ENCODE assay signal across 8 cellular contexts in the genomic region with DNA sequence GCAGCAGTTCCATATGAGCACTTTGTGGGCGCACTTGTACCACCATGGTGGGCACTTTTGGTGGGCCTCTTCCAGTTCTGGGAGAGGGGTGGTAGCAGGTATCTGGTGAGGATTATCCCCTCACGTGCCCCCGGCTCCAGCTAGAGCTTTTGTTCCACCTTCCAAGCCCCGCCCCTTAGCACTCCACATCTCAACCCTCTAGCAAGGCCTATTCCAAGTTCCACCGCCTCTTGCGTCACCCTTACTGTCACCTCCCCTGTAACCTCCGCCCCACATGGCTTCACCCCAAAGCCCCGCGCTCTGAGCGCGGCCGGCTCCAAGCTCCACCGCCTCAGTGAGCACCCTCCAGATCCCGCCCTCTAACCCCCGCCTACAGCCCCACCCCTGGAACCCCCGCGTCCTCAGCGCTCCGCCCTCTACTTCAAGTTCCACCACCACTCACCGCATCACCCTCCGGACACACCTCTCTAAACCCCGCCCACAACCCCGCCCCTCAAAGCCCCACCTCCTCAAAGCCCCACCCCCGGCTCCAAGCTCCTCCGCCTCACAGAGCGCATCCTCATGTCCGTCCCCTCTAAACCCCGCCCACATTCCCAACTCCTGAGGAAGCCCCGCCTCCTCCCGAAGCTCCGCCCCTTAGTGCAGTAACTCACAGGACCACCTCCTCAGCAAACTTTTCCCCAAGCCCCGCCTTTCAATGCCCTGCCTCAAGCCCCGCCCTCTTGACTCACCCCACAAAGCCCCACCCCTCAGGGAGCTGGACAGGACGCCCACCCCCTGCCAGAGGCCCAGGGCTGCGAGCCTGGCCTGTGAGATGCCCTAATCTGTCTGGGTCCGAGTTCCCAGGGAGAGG. TPM values are rescaled to one million over a fixed set of nuclear protein-coding genes. Genes with fewer than 3 reads are reported as not detected.
DNase-seq lines count a peak whose midpoint lies in the region; ATAC-seq, FAIRE-seq and TF ChIP-seq lines count a peak whose summit lies in the region.

No MANE protein-coding gene starts in this region.

- DNase-seq in NCI-H82 (lab: John Stamatoyannopoulos, UW) (peak; percentile 58), NCI-H82 treated with DMSO at 0.1 percent for 48 hours (lab: John Stamatoyannopoulos, UW; ENCODE audit: unreplicated experiment) (no peak), K562 (ENCODE audit: extremely low read depth in 1 of 4, low spot score in 3 of 4) (peak; percentile 95 to 98 (median 98))
- peak; percentile 38 for DNase-seq in stimulated activated CD4-positive, alpha-beta T cell treated with anti-CD3 and anti-CD28 coated beads, Interleukin-4, amount 100 ng/mL, for 1 hour

- no TSS peak for BruUV-seq in K562 (replicated peaks; lab: Mats Ljungman, UMichigan)

- TF ChIP-seq CTCF in K562 (IDR thresholded peaks at IDR 0.05 in 2 of 3, conservative IDR thresholded peaks at IDR 0.05 in 1 of 3; ENCODE audit: insufficient read depth in 2 of 3, low read depth in 1 of 3, low read length in 3 of 3) = no peak

- TF ChIP-seq RAD21 in K562 (CRISPR knock-in tag; conservative IDR thresholded peaks at IDR 0.05 in 1 of 2, IDR thresholded peaks at IDR 0.05 in 1 of 2) = no peak

- no peak for TF ChIP-seq EP300 in K562 (IDR thresholded peaks at IDR 0.05; ENCODE audit: low read length)

- intact Hi-C loops in K562 (cut with micrococcal nuclease) = no loop called here

- no peaks in the 10 kb centered on the region for H3K36me3 ChIP-seq in K562 (ENCODE audit: control insufficient read depth, insufficient read depth, low read length)
- H3K36me3 ChIP-seq in iPS-15b (ENCODE audit: control insufficient read depth, insufficient read depth, low read length) = peaks cover 4% of the 10 kb centered on the region

- ATAC-seq in K562 (peak; percentile 98), GM19023 (IDR thresholded peaks at IDR 0.05; ENCODE audit: unreplicated experiment) (no peak), HG03460 (IDR thresholded peaks at IDR 0.05; ENCODE audit: unreplicated experiment) (no peak)

- POLR2A ChIA-PET in K562 (lab: Yijun Ruan, JAX) = interaction anchor here (0.8 to 1.2 kb wide), 4 partner anchors 10 to 36 kb away, joined by 3 to 4 read pairs (median 4); no protein-coding TSS in a partner anchor

- in situ Hi-C loops in K562 (cut with MboI) = no loop called here

- WGBS in K562 (ENCODE audit: insufficient coverage, low coverage, missing lambda C conversion rate) = 5% methylated on average over 23 of the region's 36 CpGs

- peak overlapping the region; percentile 86 for H2AFZ ChIP-seq in K562 (ENCODE audit: low read depth, low read length)

- H3K9me1 ChIP-seq in K562 (ENCODE audit: control insufficient read depth, insufficient read depth, low read length) = peaks cover 2% of the 10 kb centered on the region

- no peaks in the 10 kb centered on the region for H4K20me1 ChIP-seq in K562 (replicated peaks; ENCODE audit: control insufficient read depth, insufficient read depth, low read length)

- H3K79me2 ChIP-seq in K562 (ENCODE audit: control insufficient read depth, insufficient read depth, low read length) = no peaks in the 10 kb centered on the region

- H3K4me2 ChIP-seq in K562 (ENCODE audit: insufficient read depth, low read length) = peak overlapping the region; percentile 89

- peaks cover 0 to 7% of the 10 kb centered on the region in 2 experiments; a peak in 1 of 5 replicates for H3K27me3 ChIP-seq in K562 (ENCODE audit: control insufficient read depth in 2 of 2, insufficient read depth in 2 of 2, low read length in 2 of 2)
- peaks cover 3% of the 10 kb centered on the region for H3K27me3 ChIP-seq in iPS-15b (ENCODE audit: control insufficient read depth, insufficient read depth, low read length)

- H3K9me3 ChIP-seq in K562 (replicated peaks; ENCODE audit: control insufficient read depth, insufficient read depth, low read depth, low read length) (no peaks in the 10 kb centered on the region), iPS-15b (ENCODE audit: control insufficient read depth, insufficient read depth, low read length) (no peaks in the 10 kb centered on the region)

- H3K27ac ChIP-seq in K562 (ENCODE audit: extremely low read depth, low read depth, low read length) = peak overlapping the region; percentile 43; the same call in 2 of the 3 replicates

- H3K9ac ChIP-seq in K562 (ENCODE audit: insufficient read depth in 1 of 2, low read depth in 2 of 2, low read length in 2 of 2) (peak overlapping the region; percentile 55 to 68), iPS-15b (ENCODE audit: low read depth, low read length) (no peak overlapping the region)

- TF ChIP-seq POLR2A in Raji (IDR thresholded peaks at IDR 0.05; ENCODE audit: insufficient read depth, low read depth, low read length) = peak; percentile 49; the same call in 1 of the 2 replicates
- no peak for TF ChIP-seq POLR2A in K562 (conservative IDR thresholded peaks at IDR 0.05)

- CTCF ChIA-PET in K562 (lab: Yijun Ruan, JAX; ENCODE audit: low intra/inter-chr PET ratio) = interaction anchor here (0.7 kb wide), 1 partner anchor 27 kb away, joined by 3 read pairs; no protein-coding TSS in a partner anchor

- FAIRE-seq in K562 (lab: Jason Lieb, UNC) = peak; percentile 99

- H3K4me3 ChIP-seq in K562 (peak overlapping the region; percentile 23), iPS-15b (ENCODE audit: low read depth, low read length) (peak overlapping the region; percentile 78)

- H3K4me1 ChIP-seq in K562 (replicated peaks in 1 of 2; ENCODE audit: control insufficient read depth in 2 of 2, insufficient read depth in 2 of 2, low read length in 2 of 2) = peaks cover 15 to 26% of the 10 kb centered on the region in 2 experiments
- H3K4me1 ChIP-seq in iPS-15b (ENCODE audit: control insufficient read depth, insufficient read depth, low read length) = peaks cover 6% of the 10 kb centered on the region

RNA-seq across cellular contexts. Expression of a gene that starts 11.1 kb away (rescaled TPM):
- 2.2 and 9.7 TPM in 2 replicates for total RNA-seq in K562 (2011; cell fraction: chromatin; rRNA removed; ENCODE audit: low replicate concordance)
- total RNA-seq in K562 (2011; cell fraction: nucleolus; rRNA removed) = 4.7 and 5.7 TPM in 2 replicates
- total RNA-seq in K562 (2011; cell fraction: nucleoplasm; rRNA removed) = 2.8 and 3.1 TPM in 2 replicates
- total RNA-seq in K562 (2014; rRNA removed) (1.6 and 1.8 TPM in 2 replicates), K562 (2014; rRNA removed; fragmentation: Illumina TruSeq; extraction: Trizol) (0.73 and 1.4 TPM in 2 replicates), K562 (2015; rRNA removed; fragmentation: Illumina TruSeq; extraction: Trizol) (0.08 and 0.29 TPM in 2 replicates), K562 (2021) (1.1 and 1.4 TPM in 2 replicates)
- polyA plus RNA-seq in K562 (2011; rRNA removed) (0.50 and 0.60 TPM in 2 replicates), K562 (2014; fragmentation: Illumina TruSeq; extraction: Trizol) (1.9 and 4.6 TPM in 2 replicates), K562 (2014; fragmentation: Nextera tagmentation; extraction: Ambion mirVana) (1 to 10 TPM; 1.7 to 2.6 TPM), K562 (2014; rRNA removed) (0.54 and 2.1 TPM in 2 replicates)
- 0.21 and 0.37 TPM in 2 replicates for polyA plus RNA-seq in K562 (2011; cell fraction: cytosol; rRNA removed)
- 0.91 and 1.9 TPM in 2 replicates for polyA plus RNA-seq in K562 (2011; cell fraction: nucleus; rRNA removed)
- polyA plus RNA-seq in K562 (2012) = 0.78 and 3.2 TPM in 2 replicates
- 1.5 and 2.6 TPM in 2 replicates for polyA minus RNA-seq in K562 (2011; rRNA and poly(A)+ RNA removed)
- polyA minus RNA-seq in K562 (2011; cell fraction: cytosol; rRNA and poly(A)+ RNA removed) = not detected in 2 replicates
- polyA minus RNA-seq in K562 (2011; cell fraction: nucleus; rRNA and poly(A)+ RNA removed) = 3.4 and 4.6 TPM in 2 replicates

RNA-seq across cellular contexts. Expression of a gene that starts 29.4 kb away (rescaled TPM):
- total RNA-seq in K562 (2011; cell fraction: chromatin; rRNA removed; ENCODE audit: low replicate concordance) = not detected in 2 replicates
- not detected in 2 replicates for total RNA-seq in K562 (2011; cell fraction: nucleolus; rRNA removed)
- 0.59 TPM in 1 of 2 replicates, not detected in the other for total RNA-seq in K562 (2011; cell fraction: nucleoplasm; rRNA removed)
- total RNA-seq in K562 (2014; rRNA removed) = not detected in 2 replicates
- 0.44 TPM in 1 of 2 replicates, not detected in the other for total RNA-seq in K562 (2014; rRNA removed; fragmentation: Illumina TruSeq; extraction: Trizol)
- not detected in 2 replicates for total RNA-seq in K562 (2015; rRNA removed; fragmentation: Illumina TruSeq; extraction: Trizol)
- 0.38 and 0.62 TPM in 2 replicates for total RNA-seq in K562 (2021)
- 0.34 and 0.50 TPM in 2 replicates for polyA plus RNA-seq in K562 (2011; rRNA removed)
- 0.36 and 0.80 TPM in 2 replicates for polyA plus RNA-seq in K562 (2011; cell fraction: cytosol; rRNA removed)
- 0.38 and 0.46 TPM in 2 replicates for polyA plus RNA-seq in K562 (2011; cell fraction: nucleus; rRNA removed)
- 0.86 and 0.99 TPM in 2 replicates for polyA plus RNA-seq in K562 (2012)
- 0.12 and 0.39 TPM in 2 replicates for polyA plus RNA-seq in K562 (2014; fragmentation: Illumina TruSeq; extraction: Trizol)
- polyA plus RNA-seq in K562 (2014; fragmentation: Nextera tagmentation; extraction: Ambion mirVana) = under 1 TPM; 0.15 to 0.18 TPM
- 0.57 TPM in 1 of 2 replicates, not detected in the other for polyA plus RNA-seq in K562 (2014; rRNA removed)
- polyA minus RNA-seq in K562 (2011; rRNA and poly(A)+ RNA removed) = not detected in 2 replicates
- polyA minus RNA-seq in K562 (2011; cell fraction: cytosol; rRNA and poly(A)+ RNA removed) = not detected in 2 replicates
- polyA minus RNA-seq in K562 (2011; cell fraction: nucleus; rRNA and poly(A)+ RNA removed) = not detected in 2 replicates

RNA-seq across cellular contexts. Expression of a gene that starts 36.6 kb away (rescaled TPM):
- 0.42 and 1.0 TPM in 2 replicates for total RNA-seq in K562 (2011; cell fraction: chromatin; rRNA removed; ENCODE audit: low replicate concordance)
- total RNA-seq in K562 (2011; cell fraction: nucleolus; rRNA removed) = 0.26 and 0.67 TPM in 2 replicates
- 0.22 TPM in 1 of 2 replicates, not detected in the other for total RNA-seq in K562 (2011; cell fraction: nucleoplasm; rRNA removed)
- not detected in 2 replicates for total RNA-seq in K562 (2014; rRNA removed)
- total RNA-seq in K562 (2014; rRNA removed; fragmentation: Illumina TruSeq; extraction: Trizol) = not detected in 2 replicates
- total RNA-seq in K562 (2015; rRNA removed; fragmentation: Illumina TruSeq; extraction: Trizol) = not detected in 2 replicates
- total RNA-seq in K562 (2021) = 0.04 TPM in 1 of 2 replicates, not detected in the other
- polyA plus RNA-seq in K562 (2011; rRNA removed) = not detected in 2 replicates
- polyA plus RNA-seq in K562 (2011; cell fraction: cytosol; rRNA removed) = 0.12 TPM in 1 of 2 replicates, not detected in the other
- polyA plus RNA-seq in K562 (2011; cell fraction: nucleus; rRNA removed) = 0.18 and 0.55 TPM in 2 replicates
- polyA plus RNA-seq in K562 (2012) = 2.3 and 2.6 TPM in 2 replicates
- 0.10 and 0.18 TPM in 2 replicates for polyA plus RNA-seq in K562 (2014; fragmentation: Illumina TruSeq; extraction: Trizol)
- under 1 TPM; 0.08 to 0.20 TPM for polyA plus RNA-seq in K562 (2014; fragmentation: Nextera tagmentation; extraction: Ambion mirVana)
- polyA plus RNA-seq in K562 (2014; rRNA removed) = 0.11 and 0.58 TPM in 2 replicates
- not detected in 2 replicates for polyA minus RNA-seq in K562 (2011; rRNA and poly(A)+ RNA removed)
- polyA minus RNA-seq in K562 (2011; cell fraction: cytosol; rRNA and poly(A)+ RNA removed) = not detected in 2 replicates
- 0.27 and 0.44 TPM in 2 replicates for polyA minus RNA-seq in K562 (2011; cell fraction: nucleus; rRNA and poly(A)+ RNA removed)

RNA-seq across cellular contexts. Expression of a gene that starts 42.9 kb away (rescaled TPM):
- not detected in 2 replicates for total RNA-seq in K562 (2011; cell fraction: chromatin; rRNA removed; ENCODE audit: low replicate concordance)
- total RNA-seq in K562 (2011; cell fraction: nucleolus; rRNA removed) = not detected in 2 replicates
- total RNA-seq in K562 (2011; cell fraction: nucleoplasm; rRNA removed) = not detected in 2 replicates
- total RNA-seq in K562 (2014; rRNA removed) (not detected in 2 replicates), K562 (2014; rRNA removed; fragmentation: Illumina TruSeq; extraction: Trizol) (not detected in 2 replicates), K562 (2015; rRNA removed; fragmentation: Illumina TruSeq; extraction: Trizol) (not detected in 2 replicates), K562 (2021) (not detected in 2 replicates)
- polyA plus RNA-seq in K562 (2011; rRNA removed) (not detected in 2 replicates), K562 (2014; fragmentation: Illumina TruSeq; extraction: Trizol) (not detected in 2 replicates), K562 (2014; fragmentation: Nextera tagmentation; extraction: Ambion mirVana) (not detected), K562 (2014; rRNA removed) (not detected in 2 replicates)
- polyA plus RNA-seq in K562 (2011; cell fraction: cytosol; rRNA removed) = not detected in 2 replicates
- not detected in 2 replicates for polyA plus RNA-seq in K562 (2011; cell fraction: nucleus; rRNA removed)
- not detected in 2 replicates for polyA plus RNA-seq in K562 (2012)
- not detected in 2 replicates for polyA minus RNA-seq in K562 (2011; rRNA and poly(A)+ RNA removed)
- polyA minus RNA-seq in K562 (2011; cell fraction: cytosol; rRNA and poly(A)+ RNA removed) = not detected in 2 replicates
- not detected in 2 replicates for polyA minus RNA-seq in K562 (2011; cell fraction: nucleus; rRNA and poly(A)+ RNA removed)

RNA-seq across cellular contexts. Expression of a gene that starts 50.5 kb away (rescaled TPM):
- not detected in 2 replicates for total RNA-seq in K562 (2011; cell fraction: chromatin; rRNA removed; ENCODE audit: low replicate concordance)
- not detected in 2 replicates for total RNA-seq in K562 (2011; cell fraction: nucleolus; rRNA removed)
- total RNA-seq in K562 (2011; cell fraction: nucleoplasm; rRNA removed) = not detected in 2 replicates
- total RNA-seq in K562 (2014; rRNA removed) (not detected in 2 replicates), K562 (2014; rRNA removed; fragmentation: Illumina TruSeq; extraction: Trizol) (not detected in 2 replicates), K562 (2015; rRNA removed; fragmentation: Illumina TruSeq; extraction: Trizol) (not detected in 2 replicates), K562 (2021) (not detected in 2 replicates)
- polyA plus RNA-seq in K562 (2011; rRNA removed) (not detected in 2 replicates), K562 (2014; fragmentation: Illumina TruSeq; extraction: Trizol) (not detected in 2 replicates), K562 (2014; fragmentation: Nextera tagmentation; extraction: Ambion mirVana) (not detected), K562 (2014; rRNA removed) (not detected in 2 replicates)
- polyA plus RNA-seq in K562 (2011; cell fraction: cytosol; rRNA removed) = not detected in 2 replicates
- polyA plus RNA-seq in K562 (2011; cell fraction: nucleus; rRNA removed) = not detected in 2 replicates
- polyA plus RNA-seq in K562 (2012) = not detected in 2 replicates
- polyA minus RNA-seq in K562 (2011; rRNA and poly(A)+ RNA removed) = not detected in 2 replicates
- polyA minus RNA-seq in K562 (2011; cell fraction: cytosol; rRNA and poly(A)+ RNA removed) = not detected in 2 replicates
- polyA minus RNA-seq in K562 (2011; cell fraction: nucleus; rRNA and poly(A)+ RNA removed) = not detected in 2 replicates
